In the genomic region with DNA sequence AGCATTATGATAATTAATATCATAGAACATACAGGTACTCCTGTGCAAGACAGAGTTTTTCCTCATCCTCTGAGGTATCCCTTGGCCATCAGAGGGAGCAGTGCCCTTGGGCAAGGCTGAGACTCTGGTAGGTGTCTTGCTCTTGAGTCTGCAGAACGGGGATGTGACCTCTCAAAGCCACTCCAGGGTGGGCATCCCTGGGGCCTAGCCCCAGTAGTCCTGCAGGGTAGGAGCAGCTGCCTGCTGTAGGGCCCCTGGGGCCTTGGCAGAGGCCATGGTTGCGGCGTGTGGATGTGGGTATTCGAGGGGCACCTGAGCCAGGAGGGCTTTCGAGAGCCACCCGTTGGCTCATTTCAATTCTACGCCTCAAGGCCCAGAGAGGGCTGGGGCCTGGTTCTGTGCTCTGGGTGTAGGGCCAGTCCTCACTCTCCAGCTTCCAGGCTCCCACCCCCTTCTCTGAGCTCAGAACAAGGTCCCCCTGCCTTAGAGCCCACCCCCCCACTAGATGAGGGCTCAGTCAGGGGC, we compare ENCODE assay signal across 27 cellular contexts. TPM values are rescaled to one million over a fixed set of nuclear protein-coding genes. Genes with fewer than 3 reads are reported as not detected.
DNase-seq lines count a peak whose midpoint lies in the region; ATAC-seq and TF ChIP-seq lines count a peak whose summit lies in the region.
"Had no signal": no experiment of that assay in that cellular context is flagged by ENCODE, and none has a peak within 500 bp of the region (broad histone marks: within the 10 kb centered on the region; RNA-seq: fewer than 3 reads in every experiment).

No MANE protein-coding gene starts in this region.

- no peak overlapping the region for H3K27ac Mint-ChIP-seq in activated CD8-positive, alpha-beta T cell treated with anti-CD3 and anti-CD28 coated beads, Interleukin-2, amount 10 ng/mL, durations not matched to agents 7 days and 5 days
- H3K27ac Mint-ChIP-seq: activated CD4-positive, alpha-beta memory T cell treated with anti-CD3 and anti-CD28 coated beads for 36 hours; stimulated activated naive B cell treated with anti-CD40 and anti-IgM and Interleukin-4, amounts not matched to agents 10 μg/mL and 1 μg/mL and 100 μg/mL, for 72 hours had no signal

- H3K4me1 Mint-ChIP-seq in activated CD8-positive, alpha-beta T cell treated with anti-CD3 and anti-CD28 coated beads, Interleukin-2, amount 10 ng/mL, durations not matched to agents 7 days and 5 days (ENCODE audit: low read depth) = peaks cover 7% of the 10 kb centered on the region

- intact Hi-C loops in right cardiac atrium (cut with DNase I) (loop anchor here in 2 of 4 donors (5.0 to 10.0 kb wide), 2 partner anchors 48 to 360 kb away; no protein-coding TSS in a partner anchor), left ventricle myocardium inferior (cut with micrococcal nuclease) (no loop called here), lower lobe of right lung (cut with DNase I) (no loop called here)

- CTCF ChIA-PET in activated CD8-positive, alpha-beta T cell treated with anti-CD3 and anti-CD28 coated beads, Interleukin-2, amount 10 ng/mL, durations not matched to agents 7 days and 5 days (lab: Charles Lee) = interaction anchor here (1.3 kb wide), 1 partner anchor 32 kb away, joined by 7 read pairs; the partner anchor contains the start of gene MYO7A

- no peak for TF ChIP-seq CTCF in left ventricle myocardium inferior (IDR thresholded peaks at IDR 0.05; ENCODE audit: borderline replicate concordance)
- TF ChIP-seq CTCF in lower lobe of right lung (IDR thresholded peaks at IDR 0.05) = no peak

- no peaks in the 10 kb centered on the region for H3K36me3 Mint-ChIP-seq in activated CD8-positive, alpha-beta T cell treated with anti-CD3 and anti-CD28 coated beads, Interleukin-2, amount 10 ng/mL, durations not matched to agents 7 days and 5 days (ENCODE audit: low read depth)
- H3K36me3 Mint-ChIP-seq: activated CD4-positive, alpha-beta memory T cell treated with anti-CD3 and anti-CD28 coated beads for 36 hours; naive B cell; stimulated activated naive B cell treated with anti-CD40 and anti-IgM and Interleukin-4, amounts not matched to agents 10 μg/mL and 1 μg/mL and 100 μg/mL, for 72 hours had no signal

- H3K4me3 Mint-ChIP-seq in activated CD8-positive, alpha-beta T cell treated with anti-CD3 and anti-CD28 coated beads, Interleukin-2, amount 10 ng/mL, durations not matched to agents 7 days and 5 days = no peak overlapping the region
- H3K4me3 Mint-ChIP-seq: activated CD4-positive, alpha-beta memory T cell treated with anti-CD3 and anti-CD28 coated beads for 36 hours; naive B cell; stimulated activated naive B cell treated with anti-CD40 and anti-IgM and Interleukin-4, amounts not matched to agents 10 μg/mL and 1 μg/mL and 100 μg/mL, for 72 hours had no signal

- ATAC-seq in right cardiac atrium (no peak), lower lobe of right lung (no peak), HG02981 (IDR thresholded peaks at IDR 0.05; ENCODE audit: unreplicated experiment) (no peak)
- ATAC-seq in activated CD8-positive, alpha-beta T cell treated with anti-CD3 and anti-CD28 coated beads, Interleukin-2, amount 10 ng/mL, durations not matched to agents 7 days and 5 days = no peak
- ATAC-seq: gastroesophageal sphincter; stimulated activated naive B cell treated with anti-CD40 and anti-IgM and Interleukin-4, amounts not matched to agents 10 μg/mL and 1 μg/mL and 100 μg/mL, for 72 hours had no signal

- H3K9me3 ChIP-seq in right cardiac atrium (ENCODE audit: control insufficient read depth, low read length) = no peaks in the 10 kb centered on the region
- H3K9me3 ChIP-seq in left ventricle myocardium inferior (replicated peaks) = no peaks in the 10 kb centered on the region
- no peaks in the 10 kb centered on the region for H3K9me3 ChIP-seq in lower lobe of right lung
- H3K9me3 ChIP-seq: body of pancreas, gastroesophageal sphincter, testis had no signal

- H3K36me3 ChIP-seq in left ventricle myocardium inferior (no peaks in the 10 kb centered on the region), lower lobe of right lung (no peaks in the 10 kb centered on the region)

- no peaks in the 10 kb centered on the region for H3K27me3 Mint-ChIP-seq in activated CD8-positive, alpha-beta T cell treated with anti-CD3 and anti-CD28 coated beads, Interleukin-2, amount 10 ng/mL, durations not matched to agents 7 days and 5 days (ENCODE audit: low read depth)
- H3K27me3 Mint-ChIP-seq: activated CD4-positive, alpha-beta memory T cell treated with anti-CD3 and anti-CD28 coated beads for 36 hours had no signal

- WGBS in right cardiac atrium = 96% methylated on average over 7 of the region's 7 CpGs

- H3K4me3 ChIP-seq in right cardiac atrium (ENCODE audit: low read length) (no peak overlapping the region), left ventricle myocardium inferior (no peak overlapping the region), lower lobe of right lung (no peak overlapping the region)
- H3K4me3 ChIP-seq: body of pancreas, gastroesophageal sphincter, testis had no signal

- H3K4me1 ChIP-seq in right cardiac atrium (ENCODE audit: control insufficient read depth, insufficient read depth, low read length) (no peaks in the 10 kb centered on the region), left ventricle myocardium inferior (no peaks in the 10 kb centered on the region), lower lobe of right lung (no peaks in the 10 kb centered on the region)

- no peaks in the 10 kb centered on the region for H3K27me3 ChIP-seq in right cardiac atrium (ENCODE audit: control insufficient read depth, insufficient read depth)
- H3K27me3 ChIP-seq in left ventricle myocardium inferior (ENCODE audit: low read depth) = no peaks in the 10 kb centered on the region
- no peaks in the 10 kb centered on the region for H3K27me3 ChIP-seq in lower lobe of right lung (ENCODE audit: low read depth)
- H3K27me3 ChIP-seq: body of pancreas, gastroesophageal sphincter, testis had no signal

- POLR2A ChIA-PET in activated CD8-positive, alpha-beta T cell treated with anti-CD3 and anti-CD28 coated beads, Interleukin-2, amount 10 ng/mL, durations not matched to agents 7 days and 5 days (lab: Charles Lee) = no interaction called here

- no peak overlapping the region for H3K27ac ChIP-seq in right cardiac atrium (ENCODE audit: low read length)
- H3K27ac ChIP-seq in left ventricle myocardium inferior (replicated peaks) = no peak overlapping the region
- no peak overlapping the region for H3K27ac ChIP-seq in lower lobe of right lung
- H3K27ac ChIP-seq: C4-2B, gastroesophageal sphincter, testis had no signal

- no peaks in the 10 kb centered on the region for H3K9me3 Mint-ChIP-seq in activated CD8-positive, alpha-beta T cell treated with anti-CD3 and anti-CD28 coated beads, Interleukin-2, amount 10 ng/mL, durations not matched to agents 7 days and 5 days (ENCODE audit: insufficient read depth)
- H3K9me3 Mint-ChIP-seq: activated CD4-positive, alpha-beta memory T cell treated with anti-CD3 and anti-CD28 coated beads for 36 hours; naive B cell; stimulated activated naive B cell treated with anti-CD40 and anti-IgM and Interleukin-4, amounts not matched to agents 10 μg/mL and 1 μg/mL and 100 μg/mL, for 72 hours had no signal

- peak in 2 of 3 donors; percentile 10 to 14 for DNase-seq in right cardiac atrium
- DNase-seq in left ventricle myocardium inferior = no peak
- peak; percentile 51 for DNase-seq in cerebellum (ENCODE audit: low spot score)
- DNase-seq in lower lobe of right lung = peak; percentile 32
- DNase-seq in NCI-H1105 treated with DMSO at 0.1 percent for 48 hours (lab: John Stamatoyannopoulos, UW) = no peak
- DNase-seq in glomerular visceral epithelial cell (ENCODE audit: extremely low spot score) = no peak
- DNase-seq in activated CD8-positive, alpha-beta T cell treated with anti-CD3 and anti-CD28 coated beads, Interleukin-2, amount 10 ng/mL, durations not matched to agents 7 days and 5 days = no peak
- DNase-seq: activated CD4-positive, alpha-beta memory T cell treated with anti-CD3 and anti-CD28 coated beads for 36 hours; activated CD4-positive, CD25-positive, alpha-beta regulatory T cell; Calu3; mesenchymal stem cell; naive B cell; NCI-H1048; NCI-H2029 treated with DMSO at 0.1 percent for 48 hours; NCI-H226; NCI-H748 treated with DMSO at 0.1 percent for 48 hours; occipital lobe; SHP77 treated with DMSO at 0.1 percent for 48 hours; stimulated activated CD4-positive, alpha-beta T cell treated with anti-CD3 and anti-CD28 coated beads, Interleukin-4, amount 100 ng/mL, for 1 hour; stimulated activated naive B cell treated with anti-CD40 and anti-IgM and Interleukin-4, amounts not matched to agents 10 μg/mL and 1 μg/mL and 100 μg/mL, for 72 hours; SW 1271; testis had no signal

RNA-seq across cellular contexts. Expression of gene OMP, which starts 7.7 kb away (rescaled TPM):
- total RNA-seq in right cardiac atrium (not detected), left ventricle myocardium inferior (not detected), cerebellum (1.1 TPM), lower lobe of right lung (not detected)
- not detected for polyA plus RNA-seq in right cardiac atrium
- not detected for total RNA-seq in activated CD8-positive, alpha-beta T cell treated with anti-CD3 and anti-CD28 coated beads, Interleukin-2, amount 10 ng/mL, durations not matched to agents 7 days and 5 days
- total RNA-seq: activated CD4-positive, alpha-beta memory T cell treated with anti-CD3 and anti-CD28 coated beads for 36 hours; body of pancreas; gastroesophageal sphincter; kidney epithelial cell; occipital lobe had no signal

RNA-seq across cellular contexts. Expression of gene CAPN5, which starts 28.1 kb away (rescaled TPM):
- total RNA-seq in right cardiac atrium = 1 to 10 TPM; 4.6 to 6.9 (median 5.5) TPM
- polyA plus RNA-seq in right cardiac atrium = 2.9 TPM
- 2.3 TPM for total RNA-seq in left ventricle myocardium inferior
- 9.3 TPM for total RNA-seq in cerebellum
- total RNA-seq in lower lobe of right lung = 7.2 TPM
- 1 to 10 TPM; 1.0 to 1.4 TPM for total RNA-seq in activated CD8-positive, alpha-beta T cell treated with anti-CD3 and anti-CD28 coated beads, Interleukin-2, amount 10 ng/mL, durations not matched to agents 7 days and 5 days

RNA-seq across cellular contexts. Expression of gene MYO7A, which starts 33.1 kb away (rescaled TPM):
- 1 to 10 TPM; 5.7 to 8.6 (median 6.8) TPM for total RNA-seq in right cardiac atrium
- 2.4 TPM for polyA plus RNA-seq in right cardiac atrium
- total RNA-seq in left ventricle myocardium inferior = 3.2 TPM
- total RNA-seq in cerebellum = 3.9 TPM
- total RNA-seq in lower lobe of right lung = 5.5 TPM
- not detected for total RNA-seq in activated CD8-positive, alpha-beta T cell treated with anti-CD3 and anti-CD28 coated beads, Interleukin-2, amount 10 ng/mL, durations not matched to agents 7 days and 5 days

Comparison
In these comparisons a context has a peak if more than half of its experiments do, and no peak if none do; other contexts are left out.
1. DNase-seq: peak in right cardiac atrium (2 of 3), cerebellum (single experiment) and lower lobe of right lung (single experiment); none in left ventricle myocardium inferior (single experiment), NCI-H1105 treated with DMSO at 0.1 percent for 48 hours (single experiment), glomerular visceral epithelial cell (single experiment) and activated CD8-positive, alpha-beta T cell treated with anti-CD3 and anti-CD28 coated beads, Interleukin-2, amount 10 ng/mL, durations not matched to agents 7 days and 5 days (single experiment).